ENCODE assay signal across 21 cellular contexts in genomic region chr3:48797626-48798025, GRCh38.
"Had no signal": no experiment of that assay in that cellular context is flagged by ENCODE, and none has a peak within 500 bp of the region (broad histone marks: within the 10 kb centered on the region; RNA-seq: fewer than 3 reads in every experiment).

No MANE protein-coding gene starts in this region.

- H3K27me3 Mint-ChIP-seq: activated CD4-positive, alpha-beta T cell treated with anti-CD3 and anti-CD28 coated beads, Interleukin-2, amount 10 ng/mL, durations not matched to agents 7 days and 5 days; activated CD8-positive, alpha-beta T cell treated with anti-CD3 and anti-CD28 coated beads for 36 hours; activated naive CD8-positive, alpha-beta T cell treated with anti-CD3 and anti-CD28 coated beads for 36 hours; stimulated activated naive CD8-positive, alpha-beta T cell treated with anti-CD3 and anti-CD28 coated beads, Interleukin-15, amount 100 ng/mL, for 72 hours had no signal

- H3K9me3 Mint-ChIP-seq: activated CD4-positive, alpha-beta T cell treated with anti-CD3 and anti-CD28 coated beads, Interleukin-2, amount 10 ng/mL, durations not matched to agents 7 days and 5 days; activated CD8-positive, alpha-beta T cell treated with anti-CD3 and anti-CD28 coated beads for 36 hours; activated naive CD8-positive, alpha-beta T cell treated with anti-CD3 and anti-CD28 coated beads for 36 hours; activated T-helper 2 cell treated with anti-CD3 and anti-CD28 coated beads, Interferon-gamma antibody, Interleukin-2, Interleukin-4, amounts not matched to agents 10 μg/mL and 5 μg/mL and 100 μg/mL, durations not matched to agents 14 hours and 24 hours and 36 hours; stimulated activated effector memory CD8-positive, alpha-beta T cell treated with anti-CD3 and anti-CD28 coated beads, Interleukin-12 subunit alpha, Interleukin-12 subunit beta, amount 100 ng/mL, for 72 hours; stimulated activated naive CD8-positive, alpha-beta T cell treated with anti-CD3 and anti-CD28 coated beads, Interleukin-15, amount 100 ng/mL, for 72 hours; T-helper 2 cell treated with Interferon-gamma antibody and Interleukin-4, amounts not matched to agents 5 μg/mL and 100 μg/mL, for 36 hours had no signal

- H3K27ac Mint-ChIP-seq: activated CD4-positive, alpha-beta T cell treated with anti-CD3 and anti-CD28 coated beads, Interleukin-2, amount 10 ng/mL, durations not matched to agents 7 days and 5 days; activated CD8-positive, alpha-beta T cell treated with anti-CD3 and anti-CD28 coated beads for 36 hours; activated naive CD8-positive, alpha-beta T cell treated with anti-CD3 and anti-CD28 coated beads for 36 hours; activated T-helper 2 cell treated with anti-CD3 and anti-CD28 coated beads, Interferon-gamma antibody, Interleukin-2, Interleukin-4, amounts not matched to agents 10 μg/mL and 5 μg/mL and 100 μg/mL, durations not matched to agents 14 hours and 24 hours and 36 hours; stimulated activated naive CD8-positive, alpha-beta T cell treated with anti-CD3 and anti-CD28 coated beads, Interleukin-15, amount 100 ng/mL, for 72 hours; T-helper 2 cell treated with Interferon-gamma antibody and Interleukin-4, amounts not matched to agents 5 μg/mL and 100 μg/mL, for 36 hours had no signal

- ATAC-seq: activated CD8-positive, alpha-beta T cell treated with anti-CD3 and anti-CD28 coated beads for 36 hours; foreskin keratinocyte; left lung; sciatic nerve; stimulated activated effector memory CD8-positive, alpha-beta T cell treated with anti-CD3 and anti-CD28 coated beads, Interleukin-12 subunit alpha, Interleukin-12 subunit beta, amount 100 ng/mL, for 72 hours; stimulated activated naive CD8-positive, alpha-beta T cell treated with anti-CD3 and anti-CD28 coated beads, Interleukin-15, amount 100 ng/mL, for 72 hours had no signal

- DNase-seq: activated CD4-positive, alpha-beta T cell treated with anti-CD3 and anti-CD28 coated beads, Interleukin-2, amount 10 ng/mL, durations not matched to agents 7 days and 5 days; activated CD4-positive, CD25-positive, alpha-beta regulatory T cell treated with anti-CD3 and anti-CD28 coated beads, Interleukin-2, amount 50 U/mL, for 72 hours; activated CD8-positive, alpha-beta T cell treated with anti-CD3 and anti-CD28 coated beads for 36 hours; activated naive CD4-positive, alpha-beta T cell treated with Interleukin-2 at 50 U/mL for 16 hours; activated naive CD8-positive, alpha-beta T cell treated with anti-CD3 and anti-CD28 coated beads for 36 hours; activated T-cell treated with anti-CD3 and anti-CD28 coated beads, Interleukin-2, amount 50 U/mL, for 1 hour; colonic mucosa; kidney; left lung; occipital lobe; posterior cingulate gyrus; small intestine; stimulated activated CD4-positive, alpha-beta T cell treated with anti-CD3 and anti-CD28 coated beads, Interleukin-2, amount 100 ng/mL, for 24 hours; stimulated activated naive CD8-positive, alpha-beta T cell treated with anti-CD3 and anti-CD28 coated beads, Interleukin-15, amount 100 ng/mL, for 72 hours had no signal

- H3K4me3 ChIP-seq: colonic mucosa, left lung, lung, tibial nerve had no signal

- H3K4me1 Mint-ChIP-seq: activated naive CD8-positive, alpha-beta T cell treated with anti-CD3 and anti-CD28 coated beads for 36 hours; stimulated activated effector memory CD8-positive, alpha-beta T cell treated with anti-CD3 and anti-CD28 coated beads, Interleukin-12 subunit alpha, Interleukin-12 subunit beta, amount 100 ng/mL, for 72 hours; stimulated activated naive CD8-positive, alpha-beta T cell treated with anti-CD3 and anti-CD28 coated beads, Interleukin-15, amount 100 ng/mL, for 72 hours had no signal

- H3K4me3 Mint-ChIP-seq: activated CD4-positive, alpha-beta T cell treated with anti-CD3 and anti-CD28 coated beads, Interleukin-2, amount 10 ng/mL, durations not matched to agents 7 days and 5 days; activated CD8-positive, alpha-beta T cell treated with anti-CD3 and anti-CD28 coated beads for 36 hours; activated naive CD8-positive, alpha-beta T cell treated with anti-CD3 and anti-CD28 coated beads for 36 hours; stimulated activated effector memory CD8-positive, alpha-beta T cell treated with anti-CD3 and anti-CD28 coated beads, Interleukin-12 subunit alpha, Interleukin-12 subunit beta, amount 100 ng/mL, for 72 hours; stimulated activated naive CD8-positive, alpha-beta T cell treated with anti-CD3 and anti-CD28 coated beads, Interleukin-15, amount 100 ng/mL, for 72 hours; T-helper 2 cell treated with Interferon-gamma antibody and Interleukin-4, amounts not matched to agents 5 μg/mL and 100 μg/mL, for 36 hours had no signal

- H3K36me3 Mint-ChIP-seq: stimulated activated effector memory CD8-positive, alpha-beta T cell treated with anti-CD3 and anti-CD28 coated beads, Interleukin-12 subunit alpha, Interleukin-12 subunit beta, amount 100 ng/mL, for 72 hours had no signal
